ENCODE assay signal across 10 cellular contexts in the genomic region with DNA sequence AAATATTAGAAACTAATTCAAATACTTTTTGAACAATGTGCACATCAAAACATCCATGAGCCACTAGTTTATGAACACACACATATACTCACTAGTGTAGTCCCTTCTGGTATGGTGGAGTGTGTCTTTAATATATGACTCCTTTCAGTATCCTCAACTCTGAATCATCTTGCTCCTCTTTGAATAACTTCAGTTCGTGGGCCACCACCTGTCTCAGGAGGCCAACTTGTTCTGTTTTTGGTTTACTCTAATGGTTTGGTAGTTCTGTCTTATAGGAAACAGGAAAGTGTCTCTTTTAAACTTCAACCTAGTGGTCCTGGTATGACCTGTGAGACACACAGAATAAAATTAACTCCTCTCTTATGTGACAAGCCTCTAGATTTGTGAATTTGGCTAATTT. TPM values are rescaled to one million over a fixed set of nuclear protein-coding genes. Genes with fewer than 3 reads are reported as not detected.
DNase-seq lines count a peak whose midpoint lies in the region; ATAC-seq and TF ChIP-seq lines count a peak whose summit lies in the region.
"Had no signal": no experiment of that assay in that cellular context is flagged by ENCODE, and none has a peak within 500 bp of the region (broad histone marks: within the 10 kb centered on the region; RNA-seq: fewer than 3 reads in every experiment).

No MANE protein-coding gene starts in this region.

- H3K4me1 Mint-ChIP-seq in glutamatergic neuron (ENCODE audit: low read depth, unreplicated experiment): peaks cover 23% of the 10 kb centered on the region

- peak; percentile 94 for ATAC-seq in GM21825 (IDR thresholded peaks at IDR 0.05; ENCODE audit: unreplicated experiment)
- ATAC-seq in HG03521 (IDR thresholded peaks at IDR 0.05; ENCODE audit: unreplicated experiment): peak; percentile 92

- peaks cover 4% of the 10 kb centered on the region for H3K9me3 Mint-ChIP-seq in glutamatergic neuron (ENCODE audit: unreplicated experiment)

- H3K27me3 Mint-ChIP-seq in glutamatergic neuron (ENCODE audit: unreplicated experiment): peaks cover 6% of the 10 kb centered on the region

- H3K27ac Mint-ChIP-seq in glutamatergic neuron (ENCODE audit: unreplicated experiment): no peak overlapping the region

- H3K36me3 Mint-ChIP-seq in glutamatergic neuron (ENCODE audit: unreplicated experiment): no peaks in the 10 kb centered on the region

- peak; percentile 12 to 18 for DNase-seq in activated CD4-positive, alpha-beta T cell treated with anti-CD3 and anti-CD28 coated beads for 24 hours (ENCODE audit: low read depth in 2 of 2)
- DNase-seq in activated CD4-positive, alpha-beta T cell treated with anti-CD3 and anti-CD28 coated beads for 4 hours: no peak
- DNase-seq in stimulated activated CD4-positive, alpha-beta T cell treated with anti-CD3 and anti-CD28 coated beads, Interleukin-1b, Interleukin-23, amount 100 ng/mL, for 48 hours: peak; percentile 59
- no peak for DNase-seq in NCI-H2171 treated with DMSO at 0.1 percent for 48 hours (lab: John Stamatoyannopoulos, UW)
- no peak for DNase-seq in glutamatergic neuron
- DNase-seq in OCI-M1 (lab: John Stamatoyannopoulos, UW): no peak
- DNase-seq: NCI-H1930, testis had no signal

- no peak for TF ChIP-seq CTCF in glutamatergic neuron (IDR thresholded peaks at IDR 0.05; ENCODE audit: partially characterized antibody, unreplicated experiment)

- H3K4me3 Mint-ChIP-seq in glutamatergic neuron (ENCODE audit: unreplicated experiment): no peak overlapping the region

RNA-seq across cellular contexts. Expression of a gene that starts 55.6 kb away (rescaled TPM):
- total RNA-seq in glutamatergic neuron (ENCODE audit: unreplicated experiment): 89.9 TPM

Comparison
In these comparisons a context has a peak if more than half of its experiments do, and no peak if none do; other contexts are left out.
1. DNase-seq: peak in activated CD4-positive, alpha-beta T cell treated with anti-CD3 and anti-CD28 coated beads for 24 hours (2 of 2) and stimulated activated CD4-positive, alpha-beta T cell treated with anti-CD3 and anti-CD28 coated beads, Interleukin-1b, Interleukin-23, amount 100 ng/mL, for 48 hours (single experiment); none in activated CD4-positive, alpha-beta T cell treated with anti-CD3 and anti-CD28 coated beads for 4 hours (0 of 2), NCI-H2171 treated with DMSO at 0.1 percent for 48 hours (single experiment), glutamatergic neuron (single experiment) and OCI-M1 (single experiment).